9 cellular contexts compared by ENCODE assay signal in genomic region chr15:76339302-76340197, GRCh38. TPM values are rescaled to one million over a fixed set of nuclear protein-coding genes. Genes with fewer than 3 reads are reported as not detected.
DNase-seq lines count a peak whose midpoint lies in the region; ATAC-seq lines count a peak whose summit lies in the region.
"Had no signal": no experiment of that assay in that cellular context is flagged by ENCODE, and none has a peak within 500 bp of the region (broad histone marks: within the 10 kb centered on the region; RNA-seq: fewer than 3 reads in every experiment).

No MANE protein-coding gene starts in this region.

- H3K27ac Mint-ChIP-seq in activated CD4-positive, alpha-beta T cell treated with anti-CD3 and anti-CD28 coated beads for 36 hours = peak overlapping the region; percentile 2
- peak overlapping the region; percentile 22 for H3K27ac Mint-ChIP-seq in activated CD4-positive, alpha-beta memory T cell treated with anti-CD3 and anti-CD28 coated beads, Interleukin-2, amount 10 ng/mL, durations not matched to agents 7 days and 5 days

- no peak overlapping the region for H3K27ac ChIP-seq in iPS-20b (ENCODE audit: low read length)
- H3K27ac ChIP-seq in subcutaneous abdominal adipose tissue (ENCODE audit: low read depth, low read length) = no peak overlapping the region
- H3K27ac ChIP-seq: C4-2B had no signal

- H3K27me3 ChIP-seq in iPS-20b (ENCODE audit: insufficient read depth, low read length) = peaks cover 100% of the 10 kb centered on the region
- peaks cover 72 to 97% (median 89%) of the 10 kb centered on the region in 5 donors for H3K27me3 ChIP-seq in subcutaneous abdominal adipose tissue (ENCODE audit: control insufficient read depth in 5 of 5, insufficient read depth in 4 of 5, low read length in 5 of 5)

- peak overlapping the region; percentile 58 for H3K4me3 ChIP-seq in iPS-20b (ENCODE audit: low read length)
- H3K4me3 ChIP-seq in subcutaneous abdominal adipose tissue (ENCODE audit: low read depth in 1 of 5, low read length in 5 of 5) = peak overlapping the region in 4 of 5 donors; percentile 50 to 60 (median 53)

- H3K4me3 Mint-ChIP-seq in activated CD4-positive, alpha-beta T cell treated with anti-CD3 and anti-CD28 coated beads for 36 hours = peak overlapping the region; percentile 75
- H3K4me3 Mint-ChIP-seq in activated CD4-positive, alpha-beta memory T cell treated with anti-CD3 and anti-CD28 coated beads, Interleukin-2, amount 10 ng/mL, durations not matched to agents 7 days and 5 days = peak overlapping the region; percentile 73

- H3K36me3 ChIP-seq in iPS-20b (ENCODE audit: insufficient read depth, low read depth, low read length) (no peaks in the 10 kb centered on the region), subcutaneous abdominal adipose tissue (ENCODE audit: control insufficient read depth in 5 of 5, insufficient read depth in 5 of 5, low read length in 5 of 5) (no peaks in the 10 kb centered on the region)

- DNase-seq in activated CD4-positive, alpha-beta T cell treated with anti-CD3 and anti-CD28 coated beads for 36 hours = peak; percentile 35
- no peak for DNase-seq in activated CD4-positive, alpha-beta T cell treated with anti-CD3 and anti-CD28 coated beads, Interleukin-2, amount 50 U/mL, for 1 hour
- no peak for DNase-seq in activated CD4-positive, alpha-beta memory T cell treated with anti-CD3 and anti-CD28 coated beads, Interleukin-2, amount 10 ng/mL, durations not matched to agents 7 days and 5 days

- H3K4me1 ChIP-seq in iPS-20b (ENCODE audit: insufficient read depth, low read length) (peaks cover 6% of the 10 kb centered on the region; the same call in 1 of the 2 replicates), subcutaneous abdominal adipose tissue (ENCODE audit: control insufficient read depth in 5 of 5, insufficient read depth in 5 of 5, low read length in 5 of 5) (peaks cover 2 to 78% (median 66%) of the 10 kb centered on the region in 5 donors)

- CTCF ChIA-PET in activated CD4-positive, alpha-beta T cell treated with anti-CD3 and anti-CD28 coated beads for 36 hours (lab: Charles Lee) = interaction anchor here (1.1 kb wide), 1 partner anchor 9 kb away, joined by 4 read pairs; no protein-coding TSS in a partner anchor
- CTCF ChIA-PET in activated CD4-positive, alpha-beta memory T cell treated with anti-CD3 and anti-CD28 coated beads, Interleukin-2, amount 10 ng/mL, durations not matched to agents 7 days and 5 days (lab: Charles Lee) = interaction anchor here (1.2 kb wide), 1 partner anchor 28 kb away, joined by 3 read pairs; the partner anchor contains the start of gene ETFA

- H3K27me3 Mint-ChIP-seq in activated CD4-positive, alpha-beta T cell treated with anti-CD3 and anti-CD28 coated beads for 36 hours = peaks cover 72% of the 10 kb centered on the region
- peaks cover 70% of the 10 kb centered on the region for H3K27me3 Mint-ChIP-seq in activated CD4-positive, alpha-beta memory T cell treated with anti-CD3 and anti-CD28 coated beads, Interleukin-2, amount 10 ng/mL, durations not matched to agents 7 days and 5 days

- no peaks in the 10 kb centered on the region for H3K36me3 Mint-ChIP-seq in activated CD4-positive, alpha-beta T cell treated with anti-CD3 and anti-CD28 coated beads for 36 hours (ENCODE audit: low read depth)
- H3K36me3 Mint-ChIP-seq in activated CD4-positive, alpha-beta memory T cell treated with anti-CD3 and anti-CD28 coated beads, Interleukin-2, amount 10 ng/mL, durations not matched to agents 7 days and 5 days (ENCODE audit: low read depth) = peaks cover 29% of the 10 kb centered on the region

- POLR2A ChIA-PET in activated CD4-positive, alpha-beta T cell treated with anti-CD3 and anti-CD28 coated beads for 36 hours (lab: Charles Lee) = no interaction called here
- POLR2A ChIA-PET in activated CD4-positive, alpha-beta memory T cell treated with anti-CD3 and anti-CD28 coated beads, Interleukin-2, amount 10 ng/mL, durations not matched to agents 7 days and 5 days (lab: Charles Lee) = interaction anchor here (1.1 kb wide), 1 partner anchor 10 kb away, joined by 3 read pairs; no protein-coding TSS in a partner anchor

- H3K9me3 ChIP-seq in iPS-20b (ENCODE audit: insufficient read depth, low read depth, low read length) (peaks cover 4% of the 10 kb centered on the region), subcutaneous abdominal adipose tissue (ENCODE audit: control insufficient read depth in 5 of 5, low read length in 5 of 5) (no peaks in the 10 kb centered on the region)

- H3K9ac ChIP-seq in iPS-20b (ENCODE audit: low read depth, low read length) (no peak overlapping the region), subcutaneous abdominal adipose tissue (ENCODE audit: low read length in 5 of 5) (no peak overlapping the region)

- intact Hi-C loops in activated CD4-positive, alpha-beta T cell treated with anti-CD3 and anti-CD28 coated beads for 36 hours (cut with DNase I, micrococcal nuclease) = loop anchor here (5.0 kb wide), 3 partner anchors 147 to 528 kb away; no protein-coding TSS in a partner anchor

- peaks cover 53% of the 10 kb centered on the region for H3K4me1 Mint-ChIP-seq in activated CD4-positive, alpha-beta T cell treated with anti-CD3 and anti-CD28 coated beads for 36 hours
- H3K4me1 Mint-ChIP-seq in activated CD4-positive, alpha-beta memory T cell treated with anti-CD3 and anti-CD28 coated beads, Interleukin-2, amount 10 ng/mL, durations not matched to agents 7 days and 5 days = peaks cover 64% of the 10 kb centered on the region

- H3K9me3 Mint-ChIP-seq in activated CD4-positive, alpha-beta T cell treated with anti-CD3 and anti-CD28 coated beads for 36 hours (ENCODE audit: low read depth) = no peaks in the 10 kb centered on the region
- no peaks in the 10 kb centered on the region for H3K9me3 Mint-ChIP-seq in activated CD4-positive, alpha-beta memory T cell treated with anti-CD3 and anti-CD28 coated beads, Interleukin-2, amount 10 ng/mL, durations not matched to agents 7 days and 5 days

- ATAC-seq in activated CD4-positive, alpha-beta T cell treated with anti-CD3 and anti-CD28 coated beads for 36 hours = no peak
- ATAC-seq in GM19351 (IDR thresholded peaks at IDR 0.05; ENCODE audit: unreplicated experiment) (no peak), HG03039 (IDR thresholded peaks at IDR 0.05; ENCODE audit: unreplicated experiment) (no peak), HG02970 (IDR thresholded peaks at IDR 0.05; ENCODE audit: low FRiP score, unreplicated experiment) (no peak)

RNA-seq across cellular contexts. Expression of gene ISL2, which starts 3.0 kb away (rescaled TPM):
- under 1 TPM in 1 of 2 experiments, not detected in 1; 0.25 TPM for total RNA-seq in activated CD4-positive, alpha-beta T cell treated with anti-CD3 and anti-CD28 coated beads for 36 hours
- 1 to 10 TPM; 3.7 TPM for total RNA-seq in activated CD4-positive, alpha-beta memory T cell treated with anti-CD3 and anti-CD28 coated beads, Interleukin-2, amount 10 ng/mL, durations not matched to agents 7 days and 5 days

RNA-seq across cellular contexts. Expression of gene ETFA, which starts 28.3 kb away (rescaled TPM):
- total RNA-seq in activated CD4-positive, alpha-beta T cell treated with anti-CD3 and anti-CD28 coated beads for 36 hours = 100 to 1,000 TPM; 100 to 136 TPM
- total RNA-seq in activated CD4-positive, alpha-beta memory T cell treated with anti-CD3 and anti-CD28 coated beads, Interleukin-2, amount 10 ng/mL, durations not matched to agents 7 days and 5 days = 100 to 1,000 TPM; 109 to 112 TPM
